In the genomic region with DNA sequence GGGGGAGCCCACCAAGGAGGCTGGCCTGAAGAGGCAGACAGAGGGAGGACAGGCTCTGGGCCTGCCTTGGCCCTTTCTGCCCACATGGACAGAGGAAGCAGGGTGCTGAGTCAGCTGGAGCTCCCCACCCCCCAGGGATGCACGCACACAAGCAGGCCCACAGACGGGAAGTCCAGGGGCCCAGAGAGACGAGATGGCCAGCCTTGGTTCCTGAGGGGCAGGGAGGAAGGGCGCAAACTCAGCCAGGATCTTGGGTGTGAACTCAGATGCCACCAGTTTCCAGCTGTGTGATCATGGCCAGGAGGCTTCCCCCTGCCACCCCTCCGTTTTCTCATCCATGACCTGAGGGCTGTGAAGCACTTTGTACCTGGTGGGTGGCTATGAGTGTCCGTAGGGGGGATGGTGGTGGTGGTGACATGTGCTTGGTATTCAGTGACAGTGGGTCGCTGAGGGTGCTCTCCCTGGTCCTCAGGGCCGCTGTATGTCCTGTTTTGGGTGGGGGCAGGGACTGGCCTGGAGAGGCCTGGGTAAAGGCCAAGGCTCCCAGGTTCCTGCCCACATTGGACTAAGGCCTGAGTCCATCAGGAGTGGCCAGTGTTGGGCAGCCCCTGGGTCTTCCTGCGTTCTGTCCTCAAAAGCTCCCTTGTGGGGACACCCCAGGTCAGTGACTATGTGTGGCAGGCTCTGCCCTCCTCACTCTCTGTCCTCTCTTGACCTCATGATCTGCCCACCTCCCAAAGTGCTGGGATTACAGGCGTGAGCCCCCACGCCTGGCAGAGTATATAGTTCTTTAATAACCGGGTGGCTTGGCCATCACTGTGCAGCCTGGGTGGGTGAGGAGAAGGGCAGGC, we compare ENCODE assay signal across 8 cellular contexts.
A peak's percentile ranks its signal among the peaks of the same experiment; 100 is the strongest.
DNase-seq lines count a peak whose midpoint lies in the region; ATAC-seq lines count a peak whose summit lies in the region.

No MANE protein-coding gene starts in this region.

- DNase-seq in AG20443 (ENCODE audit: low spot score) (peak; percentile 61), NOMO-1 treated with DMSO at 0.1 percent for 48 hours (lab: John Stamatoyannopoulos, UW; ENCODE audit: unreplicated experiment) (peak; percentile 21), midbrain (lab: John Stamatoyannopoulos, UW) (peak; percentile 24), NCI-H82 treated with DMSO at 0.1 percent for 48 hours (lab: John Stamatoyannopoulos, UW; ENCODE audit: unreplicated experiment) (no peak)
- DNase-seq in activated CD4-positive, alpha-beta T cell treated with anti-CD3 and anti-CD28 coated beads for 1 hour = no peak

- H3K27ac ChIP-seq in cingulate gyrus (ENCODE audit: low read depth, low read length) = peak overlapping the region; percentile 48

- no peak for ATAC-seq in GM18861 (IDR thresholded peaks at IDR 0.05; ENCODE audit: unreplicated experiment)
- ATAC-seq in GM19351 (IDR thresholded peaks at IDR 0.05; ENCODE audit: unreplicated experiment) = no peak

Comparison
In these comparisons a context has a peak if more than half of its experiments do, and no peak if none do; other contexts are left out.
1. DNase-seq: peak in AG20443 (single experiment), NOMO-1 treated with DMSO at 0.1 percent for 48 hours (single experiment) and midbrain (single experiment); none in NCI-H82 treated with DMSO at 0.1 percent for 48 hours (single experiment) and activated CD4-positive, alpha-beta T cell treated with anti-CD3 and anti-CD28 coated beads for 1 hour (single experiment).